Comparison of ENCODE assay signal across 8 cellular contexts in the genomic region with DNA sequence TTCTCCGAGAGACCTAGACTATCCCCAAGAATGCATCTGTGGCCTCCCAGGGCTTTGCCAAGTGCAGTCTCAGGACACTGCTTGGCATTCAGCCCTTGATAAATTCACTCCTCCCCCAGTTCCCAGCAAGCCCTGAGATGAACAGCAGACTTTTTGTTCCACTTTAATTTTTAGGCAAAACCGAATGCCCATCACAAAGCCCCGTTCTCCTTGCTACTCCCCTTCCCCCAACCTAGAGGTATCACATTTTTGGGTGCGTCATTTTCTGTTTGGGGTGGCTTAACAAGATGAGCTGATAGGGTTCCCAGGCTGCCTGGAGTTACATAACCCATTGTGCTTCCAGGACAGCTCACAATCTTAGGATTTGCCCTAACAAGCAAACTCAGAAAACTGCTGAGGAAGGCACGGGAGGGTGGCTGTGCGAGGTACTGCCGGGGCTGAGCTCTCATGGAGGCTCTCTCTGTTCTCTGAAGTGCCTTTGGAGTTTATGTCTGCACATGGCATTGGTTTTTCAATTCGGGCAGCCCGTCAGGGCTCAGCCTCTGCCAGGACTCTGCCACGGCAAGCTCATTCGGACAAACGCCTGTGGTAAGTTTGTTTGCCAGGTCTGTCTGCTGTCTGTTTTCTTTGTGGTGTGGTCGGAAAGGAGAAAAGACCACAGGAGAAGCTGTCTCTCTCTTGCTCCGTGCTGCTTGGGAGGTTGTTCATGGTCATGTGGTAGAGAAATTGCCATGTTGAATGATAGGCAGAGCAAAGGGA. TPM values are rescaled to one million over a fixed set of nuclear protein-coding genes. Genes with fewer than 3 reads are reported as not detected.
DNase-seq lines count a peak whose midpoint lies in the region; ATAC-seq and TF ChIP-seq lines count a peak whose summit lies in the region.

A gene with protein sequence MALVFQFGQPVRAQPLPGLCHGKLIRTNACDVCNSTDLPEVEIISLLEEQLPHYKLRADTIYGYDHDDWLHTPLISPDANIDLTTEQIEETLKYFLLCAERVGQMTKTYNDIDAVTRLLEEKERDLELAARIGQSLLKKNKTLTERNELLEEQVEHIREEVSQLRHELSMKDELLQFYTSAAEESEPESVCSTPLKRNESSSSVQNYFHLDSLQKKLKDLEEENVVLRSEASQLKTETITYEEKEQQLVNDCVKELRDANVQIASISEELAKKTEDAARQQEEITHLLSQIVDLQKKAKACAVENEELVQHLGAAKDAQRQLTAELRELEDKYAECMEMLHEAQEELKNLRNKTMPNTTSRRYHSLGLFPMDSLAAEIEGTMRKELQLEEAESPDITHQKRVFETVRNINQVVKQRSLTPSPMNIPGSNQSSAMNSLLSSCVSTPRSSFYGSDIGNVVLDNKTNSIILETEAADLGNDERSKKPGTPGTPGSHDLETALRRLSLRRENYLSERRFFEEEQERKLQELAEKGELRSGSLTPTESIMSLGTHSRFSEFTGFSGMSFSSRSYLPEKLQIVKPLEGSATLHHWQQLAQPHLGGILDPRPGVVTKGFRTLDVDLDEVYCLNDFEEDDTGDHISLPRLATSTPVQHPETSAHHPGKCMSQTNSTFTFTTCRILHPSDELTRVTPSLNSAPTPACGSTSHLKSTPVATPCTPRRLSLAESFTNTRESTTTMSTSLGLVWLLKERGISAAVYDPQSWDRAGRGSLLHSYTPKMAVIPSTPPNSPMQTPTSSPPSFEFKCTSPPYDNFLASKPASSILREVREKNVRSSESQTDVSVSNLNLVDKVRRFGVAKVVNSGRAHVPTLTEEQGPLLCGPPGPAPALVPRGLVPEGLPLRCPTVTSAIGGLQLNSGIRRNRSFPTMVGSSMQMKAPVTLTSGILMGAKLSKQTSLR (plus strand): TSS at position 385 of the 759 bp plus-strand sequence. CDS start 113 bp downstream, at position 498.

- peak; percentile 77 for DNase-seq in AG08395 (ENCODE audit: low spot score)
- DNase-seq in RPMI7951 (ENCODE audit: low read depth) = peak; percentile 82
- no peak for DNase-seq in natural killer cell treated with Interleukin-12 subunit alpha and Interleukin-12 subunit beta and Interleukin-15 and Interleukin-18, amount 100 ng/mL, for 72 hours (ENCODE audit: low spot score)
- no peak for DNase-seq in MM.1S
- no peak for DNase-seq in NCI-H2227 treated with DMSO at 0.1 percent for 48 hours (lab: John Stamatoyannopoulos, UW)
- DNase-seq in iPS-NIHi11 (ENCODE audit: low spot score) = no peak

- no peaks in the 10 kb centered on the region for H3K27me3 Mint-ChIP-seq in natural killer cell treated with Interleukin-12 subunit alpha and Interleukin-12 subunit beta and Interleukin-15 and Interleukin-18, amount 100 ng/mL, for 72 hours

- H3K27ac ChIP-seq in MM.1S (ENCODE audit: low read length) = no peak within 1 kb of the TSS

- peaks cover 52% of the 10 kb centered on the region for H3K79me2 ChIP-seq in MM.1S (ENCODE audit: low read length)

- no peaks in the 10 kb centered on the region for H4K20me1 ChIP-seq in MM.1S (ENCODE audit: insufficient read depth, low read length)

- peaks cover 18% of the 10 kb centered on the region for H3F3A ChIP-seq in MM.1S (ENCODE audit: insufficient read depth, low read length)

- no peak within 1 kb of the TSS for H2AFZ ChIP-seq in MM.1S (ENCODE audit: low read length)

- H3K9ac ChIP-seq in MM.1S (ENCODE audit: low read length) = no peak within 1 kb of the TSS

- H3K9me3 ChIP-seq in MM.1S (replicated peaks; ENCODE audit: insufficient read depth, low read length) = no peaks in the 10 kb centered on the region

- ATAC-seq in esophagus mucosa = peak; percentile 89
- peak in 1 of 2 donors; percentile 37 for ATAC-seq in natural killer cell treated with Interleukin-12 subunit alpha and Interleukin-12 subunit beta and Interleukin-15 and Interleukin-18, amount 100 ng/mL, for 72 hours
- ATAC-seq in GM21515 (IDR thresholded peaks at IDR 0.05; ENCODE audit: unreplicated experiment) = no peak

- peak within 1 kb of the TSS; percentile 72 to 85 for H3K27ac Mint-ChIP-seq in natural killer cell treated with Interleukin-12 subunit alpha and Interleukin-12 subunit beta and Interleukin-15 and Interleukin-18, amount 100 ng/mL, for 72 hours

- H3K4me3 ChIP-seq in MM.1S (ENCODE audit: low read length) = no peak within 1 kb of the TSS

- no peaks in the 10 kb centered on the region for H3K36me3 ChIP-seq in MM.1S (replicated peaks; ENCODE audit: insufficient read depth, low read length)

- no peaks in the 10 kb centered on the region for H3K9me2 ChIP-seq in MM.1S (replicated peaks; ENCODE audit: insufficient read depth, low read length)

- no peak for TF ChIP-seq CTCF in MM.1S (IDR thresholded peaks at IDR 0.05; ENCODE audit: low read length)

- H3K4me3 Mint-ChIP-seq in natural killer cell treated with Interleukin-12 subunit alpha and Interleukin-12 subunit beta and Interleukin-15 and Interleukin-18, amount 100 ng/mL, for 72 hours = peak within 1 kb of the TSS; percentile 53

- peaks cover 32 to 39% of the 10 kb centered on the region in 2 donors for H3K4me1 Mint-ChIP-seq in natural killer cell treated with Interleukin-12 subunit alpha and Interleukin-12 subunit beta and Interleukin-15 and Interleukin-18, amount 100 ng/mL, for 72 hours (ENCODE audit: low read depth in 2 of 2)

- peaks cover 40% of the 10 kb centered on the region for H3K36me3 Mint-ChIP-seq in natural killer cell treated with Interleukin-12 subunit alpha and Interleukin-12 subunit beta and Interleukin-15 and Interleukin-18, amount 100 ng/mL, for 72 hours

- H3K4me1 ChIP-seq in MM.1S (ENCODE audit: low read length) = peaks cover 37% of the 10 kb centered on the region

- H3K9me3 Mint-ChIP-seq in natural killer cell treated with Interleukin-12 subunit alpha and Interleukin-12 subunit beta and Interleukin-15 and Interleukin-18, amount 100 ng/mL, for 72 hours = peaks cover 7% of the 10 kb centered on the region

- no peaks in the 10 kb centered on the region for H3K27me3 ChIP-seq in MM.1S (replicated peaks; ENCODE audit: insufficient read depth, low read length)

- no peak within 1 kb of the TSS for H3K4me2 ChIP-seq in MM.1S (ENCODE audit: low read depth, low read length)

RNA-seq across cellular contexts. Expression of the gene that starts here (rescaled TPM):
- 15.4 and 16.5 TPM in 2 replicates for total RNA-seq in RPMI7951 (2014; rRNA removed; shearing (Covaris generic))
- 21.2 TPM for total RNA-seq in esophagus mucosa
- 10 to 100 TPM; 32.3 to 48.0 TPM for total RNA-seq in natural killer cell treated with Interleukin-12 subunit alpha and Interleukin-12 subunit beta and Interleukin-15 and Interleukin-18, amount 100 ng/mL, for 72 hours

Comparison
In these comparisons a context has a peak if more than half of its experiments do, and no peak if none do; other contexts are left out.
1. DNase-seq: peak in AG08395 (single experiment) and RPMI7951 (single experiment); none in natural killer cell treated with Interleukin-12 subunit alpha and Interleukin-12 subunit beta and Interleukin-15 and Interleukin-18, amount 100 ng/mL, for 72 hours (single experiment), MM.1S (single experiment), NCI-H2227 treated with DMSO at 0.1 percent for 48 hours (single experiment) and iPS-NIHi11 (single experiment).